25 cellular contexts compared by ENCODE assay signal in the genomic region with DNA sequence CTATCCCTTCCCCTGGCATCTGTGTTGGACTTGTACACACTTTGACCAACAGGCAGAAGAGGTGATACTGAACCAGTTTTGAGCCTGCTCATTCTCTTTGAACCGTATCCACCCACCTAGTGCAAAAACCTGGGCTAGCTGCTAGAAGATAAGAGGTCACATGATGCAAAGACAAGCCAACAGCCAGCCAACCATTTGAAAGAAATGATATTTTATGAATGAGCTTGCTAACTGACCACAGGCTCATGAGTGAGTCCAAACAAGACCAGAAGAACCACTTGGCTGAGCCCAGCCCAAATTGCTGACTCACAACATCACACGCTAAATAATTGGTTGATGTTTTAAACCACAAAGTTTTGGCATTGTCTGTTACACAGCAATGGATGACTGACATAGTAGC.
"Had no signal": no experiment of that assay in that cellular context is flagged by ENCODE, and none has a peak within 500 bp of the region (broad histone marks: within the 10 kb centered on the region; RNA-seq: fewer than 3 reads in every experiment).

No MANE protein-coding gene starts in this region.

- H3K4me1 Mint-ChIP-seq: activated B cell treated with CpG ODN at 0.5 μM for 24 hours; activated CD4-positive, alpha-beta T cell treated with anti-CD3 and anti-CD28 coated beads, Interleukin-2, amount 10 ng/mL, durations not matched to agents 24 days and 14 days; activated CD8-positive, alpha-beta memory T cell treated with anti-CD3 and anti-CD28 coated beads, Interleukin-2, amount 10 ng/mL, durations not matched to agents 7 days and 5 days; activated naive CD8-positive, alpha-beta T cell treated with anti-CD3 and anti-CD28 coated beads, Interleukin-2, amount 50 U/mL, for 24 hours; central memory CD8-positive, alpha-beta T cell had no signal

- FAIRE-seq: astrocyte had no signal

- H3K27ac ChIP-seq: Peyer's patch had no signal

- DNase-seq: activated B cell treated with CpG ODN at 0.5 μM for 24 hours; activated CD4-positive, alpha-beta T cell treated with anti-CD3 and anti-CD28 coated beads for 1 hour; activated CD4-positive, alpha-beta T cell treated with anti-CD3 and anti-CD28 coated beads, Interleukin-2, amount 10 ng/mL, durations not matched to agents 24 days and 14 days; activated CD4-positive, alpha-beta T cell treated with anti-CD3 and anti-CD28 coated beads, Interleukin-2, amount 50 U/mL, for 48 hours; activated CD8-positive, alpha-beta memory T cell treated with anti-CD3 and anti-CD28 coated beads, Interleukin-2, amount 10 ng/mL, durations not matched to agents 7 days and 5 days; activated effector memory CD4-positive, alpha-beta T cell treated with anti-CD3 and anti-CD28 coated beads, Interleukin-2, amount 50 U/mL, for 16 hours; activated naive CD4-positive, alpha-beta T cell treated with Interleukin-2 at 50 U/mL for 16 hours; activated naive CD8-positive, alpha-beta T cell treated with anti-CD3 and anti-CD28 coated beads, Interleukin-2, amount 50 U/mL, for 24 hours; activated T-cell treated with anti-CD3 and anti-CD28 coated beads, Interleukin-2, amount 50 U/mL, for 24 hours; amygdala; Karpas-422; NCI-H1048; NCI-H1694 treated with DMSO at 0.1 percent for 48 hours; NCI-H2081; NCI-H510A treated with DMSO at 0.1 percent for 48 hours; NCI-H69; NK-92 treated with Interleukin-12 subunit alpha and Interleukin-12 subunit beta, amount 100 ng/mL, for 24 hours; Peyer's patch; SHP77 treated with DMSO at 0.1 percent for 48 hours had no signal

- H3K36me3 Mint-ChIP-seq: activated CD8-positive, alpha-beta memory T cell treated with anti-CD3 and anti-CD28 coated beads, Interleukin-2, amount 10 ng/mL, durations not matched to agents 7 days and 5 days had no signal

- H3K27me3 Mint-ChIP-seq: activated CD4-positive, alpha-beta T cell treated with anti-CD3 and anti-CD28 coated beads, Interleukin-2, amount 10 ng/mL, durations not matched to agents 24 days and 14 days; brain had no signal

- H3K27ac Mint-ChIP-seq: activated B cell treated with CpG ODN at 0.5 μM for 24 hours; activated CD4-positive, alpha-beta T cell treated with anti-CD3 and anti-CD28 coated beads, Interleukin-2, amount 10 ng/mL, durations not matched to agents 24 days and 14 days; activated CD8-positive, alpha-beta memory T cell treated with anti-CD3 and anti-CD28 coated beads, Interleukin-2, amount 10 ng/mL, durations not matched to agents 7 days and 5 days; activated naive CD4-positive, alpha-beta T cell treated with anti-CD3 and anti-CD28 coated beads, Interleukin-2, amount 50 U/mL, for 72 hours; activated naive CD8-positive, alpha-beta T cell treated with anti-CD3 and anti-CD28 coated beads, Interleukin-2, amount 50 U/mL, for 24 hours; activated T-cell treated with anti-CD3 and anti-CD28 coated beads, Interleukin-2, amount 50 U/mL, for 24 hours; activated T-helper 1 cell treated with anti-CD3 and anti-CD28 coated beads, Interleukin-12 subunit alpha, Interleukin-12 subunit beta, Interleukin-2, Interleukin-4 antibody, amounts not matched to agents 30 ng/mL and 10 ng/mL and 1 ng/mL, durations not matched to agents 14 hours and 24 hours and 36 hours; brain; T-helper 1 cell treated with Interleukin-12 subunit alpha and Interleukin-12 subunit beta and Interleukin-4 antibody, amounts not matched to agents 30 μg/mL and 1 μg/mL, for 36 hours had no signal

- H3K27me3 ChIP-seq: Peyer's patch had no signal

- ATAC-seq: activated CD8-positive, alpha-beta memory T cell treated with anti-CD3 and anti-CD28 coated beads, Interleukin-2, amount 10 ng/mL, durations not matched to agents 7 days and 5 days; activated naive CD4-positive, alpha-beta T cell treated with anti-CD3 and anti-CD28 coated beads, Interleukin-2, amount 50 U/mL, for 72 hours; activated naive CD8-positive, alpha-beta T cell treated with anti-CD3 and anti-CD28 coated beads, Interleukin-2, amount 50 U/mL, for 24 hours had no signal

- H3K4me1 ChIP-seq: Peyer's patch had no signal

- H3K4me3 ChIP-seq: Peyer's patch had no signal

- H3K4me3 Mint-ChIP-seq: activated B cell treated with CpG ODN at 0.5 μM for 24 hours; activated CD4-positive, alpha-beta T cell treated with anti-CD3 and anti-CD28 coated beads, Interleukin-2, amount 10 ng/mL, durations not matched to agents 24 days and 14 days; activated CD8-positive, alpha-beta memory T cell treated with anti-CD3 and anti-CD28 coated beads, Interleukin-2, amount 10 ng/mL, durations not matched to agents 7 days and 5 days; activated naive CD8-positive, alpha-beta T cell treated with anti-CD3 and anti-CD28 coated beads, Interleukin-2, amount 50 U/mL, for 24 hours; activated T-cell treated with anti-CD3 and anti-CD28 coated beads, Interleukin-2, amount 50 U/mL, for 24 hours; activated T-helper 1 cell treated with anti-CD3 and anti-CD28 coated beads, Interleukin-12 subunit alpha, Interleukin-12 subunit beta, Interleukin-2, Interleukin-4 antibody, amounts not matched to agents 30 ng/mL and 10 ng/mL and 1 ng/mL, durations not matched to agents 14 hours and 24 hours and 36 hours; brain; central memory CD8-positive, alpha-beta T cell; T-helper 1 cell treated with Interleukin-12 subunit alpha and Interleukin-12 subunit beta and Interleukin-4 antibody, amounts not matched to agents 30 μg/mL and 1 μg/mL, for 36 hours had no signal

- H3K36me3 ChIP-seq: Peyer's patch had no signal
